In genomic region chr2:235551965-235552364, GRCh38 we compare ENCODE assay signal across 8 cellular contexts. TPM values are rescaled to one million over a fixed set of nuclear protein-coding genes. Genes with fewer than 3 reads are reported as not detected.
DNase-seq lines count a peak whose midpoint lies in the region; ATAC-seq and TF ChIP-seq lines count a peak whose summit lies in the region.

No MANE protein-coding gene starts in this region.

- intact Hi-C loops in Caco-2 (cut with micrococcal nuclease; ENCODE audit: unreplicated experiment) = loop anchor here (5.0 kb wide), 2 partner anchors 55 to 415 kb away; no protein-coding TSS in a partner anchor

- no peaks in the 10 kb centered on the region for H3K4me1 Mint-ChIP-seq in Caco-2 (ENCODE audit: low read depth, unreplicated experiment)
- peaks cover 42% of the 10 kb centered on the region for H3K4me1 Mint-ChIP-seq in glutamatergic neuron (ENCODE audit: low read depth, unreplicated experiment)

- H3K36me3 ChIP-seq in Caco-2 (ENCODE audit: control insufficient read depth, insufficient read depth, low read length) = no peaks in the 10 kb centered on the region

- H3K9me3 Mint-ChIP-seq in Caco-2 (ENCODE audit: unreplicated experiment) (no peaks in the 10 kb centered on the region), glutamatergic neuron (ENCODE audit: unreplicated experiment) (peaks cover 2% of the 10 kb centered on the region)

- H3K27me3 ChIP-seq in Caco-2 (replicated peaks; ENCODE audit: control insufficient read depth, insufficient read depth, low read length) = no peaks in the 10 kb centered on the region

- no peaks in the 10 kb centered on the region for H3K9me3 ChIP-seq in Caco-2

- DNase-seq in Caco-2 (peak; percentile 65), SW480 (ENCODE audit: low spot score) (peak; percentile 54), glutamatergic neuron (peak; percentile 56), retina (peak; percentile 60)
- DNase-seq in activated naive CD4-positive, alpha-beta T cell (lab: John Stamatoyannopoulos, UW) = no peak

- H3K27me3 Mint-ChIP-seq in Caco-2 (ENCODE audit: insufficient read depth, unreplicated experiment) (no peaks in the 10 kb centered on the region), glutamatergic neuron (ENCODE audit: unreplicated experiment) (peaks cover 3% of the 10 kb centered on the region)

- TF ChIP-seq EP300 in Ishikawa (IDR thresholded peaks at IDR 0.05; ENCODE audit: borderline replicate concordance) = peak; percentile 80

- CTCF ChIA-PET in Caco-2 (lab: Charles Lee) = interaction anchor here (0.5 to 2.1 kb wide), 8 partner anchors 20 to 416 kb away, joined by 3 to 14 read pairs (median 4); no protein-coding TSS in a partner anchor

- peak; percentile 40 to 75 for TF ChIP-seq CTCF in Caco-2 (IDR thresholded peaks at IDR 0.05; ENCODE audit: insufficient read depth in 1 of 2, low read depth in 1 of 2, low read length in 1 of 2, severe bottlenecking in 1 of 2, unreplicated experiment in 1 of 2)
- no peak for TF ChIP-seq CTCF in glutamatergic neuron (IDR thresholded peaks at IDR 0.05; ENCODE audit: partially characterized antibody, unreplicated experiment)

- H3K4me3 ChIP-seq in Caco-2 (ENCODE audit: low read depth, low read length) = no peak overlapping the region

- H3K27ac Mint-ChIP-seq in Caco-2 (ENCODE audit: unreplicated experiment) (peak overlapping the region; percentile 45), glutamatergic neuron (ENCODE audit: unreplicated experiment) (no peak overlapping the region)

- no peak overlapping the region for H3K4me3 Mint-ChIP-seq in Caco-2 (ENCODE audit: unreplicated experiment)
- H3K4me3 Mint-ChIP-seq in glutamatergic neuron (ENCODE audit: unreplicated experiment) = no peak overlapping the region

- TF ChIP-seq RAD21 in Ishikawa (IDR thresholded peaks at IDR 0.05; ENCODE audit: low read depth) = peak; percentile 63

- H3K4me1 ChIP-seq in Caco-2 = no peaks in the 10 kb centered on the region

- H3K36me3 Mint-ChIP-seq in Caco-2 (ENCODE audit: insufficient read depth, unreplicated experiment) (peaks cover 7% of the 10 kb centered on the region), glutamatergic neuron (ENCODE audit: unreplicated experiment) (no peaks in the 10 kb centered on the region)

- POLR2A ChIA-PET in Caco-2 (lab: Charles Lee) = interaction anchor here (0.6 kb wide), 1 partner anchor 59 kb away, joined by 3 read pairs; no protein-coding TSS in a partner anchor

- no TSS peak for BruUV-seq in Caco-2 (replicated peaks; lab: Mats Ljungman, UMichigan)

- ATAC-seq in GM21737 (IDR thresholded peaks at IDR 0.05; ENCODE audit: unreplicated experiment) (no peak), HG02870 (IDR thresholded peaks at IDR 0.05; ENCODE audit: unreplicated experiment) (no peak)

TF ChIP-seq in Ishikawa, 13 proteins besides CTCF, POLR2A, EP300 and RAD21:
- TF ChIP-seq FOXM1 (IDR thresholded peaks at IDR 0.05; ENCODE audit: borderline replicate concordance, low read depth) (0 out of 2 replicates have a peak, but pooled peaks have one; percentile 23), TEAD4 (IDR thresholded peaks at IDR 0.05) (peak; percentile 57), NFIC (IDR thresholded peaks at IDR 0.05) (peak; percentile 90), CREB1 (IDR thresholded peaks at IDR 0.05; ENCODE audit: low read depth) (no peak), TCF12 (IDR thresholded peaks at IDR 0.05; ENCODE audit: low read depth) (peak; percentile 90), CEBPB (IDR thresholded peaks at IDR 0.05) (peak; percentile 92), TAF1 (IDR thresholded peaks at IDR 0.05; ENCODE audit: low read depth) (no peak), EGR1 (IDR thresholded peaks at IDR 0.05) (no peak), YY1 (IDR thresholded peaks at IDR 0.05; ENCODE audit: low read depth) (no peak), REST (IDR thresholded peaks at IDR 0.05; ENCODE audit: low read depth) (peak; percentile 35; the same call in 1 of the 2 replicates)

RNA-seq across cellular contexts. Expression of gene AGAP1, which starts 58.1 kb away (rescaled TPM):
- total RNA-seq in Caco-2 (2022) (39.5 and 41.7 TPM in 2 replicates), glutamatergic neuron (ENCODE audit: unreplicated experiment) (153 TPM)

Comparison
In these comparisons a context has a peak if more than half of its experiments do, and no peak if none do; other contexts are left out.
1. DNase-seq: peak in Caco-2 (2 of 2), SW480 (single experiment), glutamatergic neuron (single experiment) and retina (single experiment); none in activated naive CD4-positive, alpha-beta T cell (0 of 4).